In the genomic region with DNA sequence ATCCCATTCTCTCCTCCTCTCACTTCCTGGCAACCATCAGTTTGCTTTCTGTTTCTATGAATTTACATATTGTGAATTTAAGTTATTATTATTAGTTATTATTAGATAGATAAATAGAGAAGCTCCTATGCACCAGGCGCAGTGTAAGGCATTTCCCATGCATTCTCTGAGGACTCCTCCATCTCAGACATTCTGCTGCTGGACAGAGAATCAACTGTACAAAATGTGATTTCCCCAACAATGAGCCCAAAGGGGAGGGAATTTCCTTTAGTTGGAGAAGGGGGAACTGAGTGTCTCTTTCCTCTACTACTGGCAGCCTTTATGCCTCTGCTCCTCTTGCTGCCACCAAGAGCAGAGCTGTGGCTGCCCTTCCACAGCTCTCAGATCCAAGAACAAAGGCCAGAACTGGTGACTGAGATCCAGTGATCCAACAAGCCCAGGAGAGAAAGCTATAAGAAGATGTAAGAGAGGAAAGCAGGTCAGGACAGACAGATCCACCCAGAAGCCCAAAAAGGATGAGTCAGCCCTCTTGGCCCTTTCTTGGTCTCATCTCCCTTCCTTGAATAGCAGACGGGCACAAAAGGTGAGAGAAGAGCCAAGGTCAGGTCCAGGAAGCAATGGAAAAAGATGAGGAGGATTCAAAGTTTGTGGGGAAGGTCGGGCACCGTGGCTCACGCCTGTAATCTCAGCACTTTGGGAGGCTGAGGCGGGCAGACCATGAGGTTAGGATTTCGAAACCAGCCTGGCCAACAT, we compare ENCODE assay signal across 25 cellular contexts. TPM values are rescaled to one million over a fixed set of nuclear protein-coding genes. Genes with fewer than 3 reads are reported as not detected.
"Had no signal": no experiment of that assay in that cellular context is flagged by ENCODE, and none has a peak within 500 bp of the region (broad histone marks: within the 10 kb centered on the region; RNA-seq: fewer than 3 reads in every experiment).

No MANE protein-coding gene starts in this region.

- ATAC-seq: activated CD4-positive, alpha-beta T cell treated with anti-CD3 and anti-CD28 coated beads for 36 hours; activated CD8-positive, alpha-beta T cell treated with anti-CD3 and anti-CD28 coated beads for 36 hours; left lung; stimulated activated memory B cell treated with anti-CD40 and anti-IgM and Interleukin-4, amounts not matched to agents 10 μg/mL and 1 μg/mL and 100 μg/mL, for 72 hours; WTC11 had no signal

- H3K4me3 ChIP-seq: left lung, sigmoid colon, spleen, tibial nerve, uterus had no signal

- H3K27ac Mint-ChIP-seq: activated CD4-positive, alpha-beta T cell treated with anti-CD3 and anti-CD28 coated beads for 36 hours; activated CD8-positive, alpha-beta T cell treated with anti-CD3 and anti-CD28 coated beads for 36 hours; activated naive CD4-positive, alpha-beta T cell treated with anti-CD3 and anti-CD28 coated beads for 36 hours; activated T-cell treated with anti-CD3 and anti-CD28 coated beads, Interleukin-2, amount 50 U/mL, for 24 hours; nephron progenitor cell; stimulated activated memory B cell treated with anti-CD40 and anti-IgM and Interleukin-4, amounts not matched to agents 10 μg/mL and 1 μg/mL and 100 μg/mL, for 72 hours; T-helper 2 cell treated with Interferon-gamma antibody and Interleukin-4, amounts not matched to agents 5 μg/mL and 100 μg/mL, for 36 hours; WTC11 had no signal

- H3K27me3 ChIP-seq: tibial nerve, uterus had no signal

- H3K4me1 Mint-ChIP-seq: nephron progenitor cell, WTC11 had no signal

- H3K36me3 Mint-ChIP-seq: stimulated activated memory B cell treated with anti-CD40 and anti-IgM and Interleukin-4, amounts not matched to agents 10 μg/mL and 1 μg/mL and 100 μg/mL, for 72 hours had no signal

- H3K27ac ChIP-seq: left lung, sigmoid colon, spleen, tibial nerve, uterus had no signal

- H3K9me3 ChIP-seq: left lung, sigmoid colon, spleen, tibial nerve, uterus had no signal

- H3K36me3 ChIP-seq: left lung, sigmoid colon, spleen, tibial nerve, uterus had no signal

- H3K9me3 Mint-ChIP-seq: activated CD8-positive, alpha-beta T cell treated with anti-CD3 and anti-CD28 coated beads for 36 hours; activated naive CD4-positive, alpha-beta T cell treated with anti-CD3 and anti-CD28 coated beads for 36 hours; activated T-cell treated with anti-CD3 and anti-CD28 coated beads, Interleukin-2, amount 50 U/mL, for 24 hours; T-helper 2 cell treated with Interferon-gamma antibody and Interleukin-4, amounts not matched to agents 5 μg/mL and 100 μg/mL, for 36 hours had no signal

- DNase-seq: activated CD4-positive, alpha-beta T cell treated with anti-CD3 and anti-CD28 coated beads for 36 hours; activated CD8-positive, alpha-beta T cell treated with anti-CD3 and anti-CD28 coated beads for 36 hours; activated naive CD4-positive, alpha-beta T cell treated with anti-CD3 and anti-CD28 coated beads for 36 hours; activated T-cell treated with anti-CD3 and anti-CD28 coated beads, Interleukin-2, amount 50 U/mL, for 24 hours; aorta; cerebellar nuclear complex; effector CD4-positive, alpha-beta T cell; kidney; left lung; nephron progenitor cell; occipital lobe; posterior cingulate gyrus; sigmoid colon; spleen; stimulated activated CD4-positive, alpha-beta T cell treated with anti-CD3 and anti-CD28 coated beads, Interleukin-4, amount 100 ng/mL, for 4 hours; uterus had no signal

- H3K4me3 Mint-ChIP-seq: activated CD4-positive, alpha-beta T cell treated with anti-CD3 and anti-CD28 coated beads for 36 hours; activated CD8-positive, alpha-beta T cell treated with anti-CD3 and anti-CD28 coated beads for 36 hours; activated naive CD4-positive, alpha-beta T cell treated with anti-CD3 and anti-CD28 coated beads for 36 hours; activated T-cell treated with anti-CD3 and anti-CD28 coated beads, Interleukin-2, amount 50 U/mL, for 24 hours; nephron progenitor cell; stimulated activated memory B cell treated with anti-CD40 and anti-IgM and Interleukin-4, amounts not matched to agents 10 μg/mL and 1 μg/mL and 100 μg/mL, for 72 hours; T-helper 2 cell treated with Interferon-gamma antibody and Interleukin-4, amounts not matched to agents 5 μg/mL and 100 μg/mL, for 36 hours; WTC11 had no signal

- H3K4me1 ChIP-seq: left lung, sigmoid colon, spleen, tibial nerve, uterus had no signal

RNA-seq across cellular contexts. Expression of gene IVL, which starts 3.5 kb away (rescaled TPM):
- total RNA-seq: activated CD8-positive, alpha-beta T cell treated with anti-CD3 and anti-CD28 coated beads for 36 hours; activated naive CD4-positive, alpha-beta T cell treated with anti-CD3 and anti-CD28 coated beads for 36 hours; aorta; frontal cortex; kidney; lung microvascular endothelial cell; myocyte; occipital lobe; sigmoid colon; spleen; subcutaneous adipose tissue; tibial nerve; uterus; WTC11 had no signal

RNA-seq across cellular contexts. Expression of gene SMCP, which starts 26.7 kb away (rescaled TPM):
- total RNA-seq: activated CD4-positive, alpha-beta T cell treated with anti-CD3 and anti-CD28 coated beads for 36 hours; activated CD8-positive, alpha-beta T cell treated with anti-CD3 and anti-CD28 coated beads for 36 hours; activated naive CD4-positive, alpha-beta T cell treated with anti-CD3 and anti-CD28 coated beads for 36 hours; aorta; frontal cortex; kidney; left lung; lung microvascular endothelial cell; myocyte; occipital lobe; renal cortical epithelial cell; sigmoid colon; spleen; subcutaneous adipose tissue; tibial nerve; uterus; WTC11 had no signal
- polyA plus RNA-seq: aorta, sigmoid colon, spleen had no signal

RNA-seq across cellular contexts. Expression of gene SPRR5, which starts 42.1 kb away (rescaled TPM):
- total RNA-seq: activated CD4-positive, alpha-beta T cell treated with anti-CD3 and anti-CD28 coated beads for 36 hours; activated CD8-positive, alpha-beta T cell treated with anti-CD3 and anti-CD28 coated beads for 36 hours; activated naive CD4-positive, alpha-beta T cell treated with anti-CD3 and anti-CD28 coated beads for 36 hours; aorta; frontal cortex; kidney; left lung; lung microvascular endothelial cell; myocyte; occipital lobe; renal cortical epithelial cell; sigmoid colon; spleen; subcutaneous adipose tissue; tibial nerve; uterus; WTC11 had no signal
- polyA plus RNA-seq: aorta, sigmoid colon, spleen had no signal

RNA-seq across cellular contexts. Expression of gene LCE7A, which starts 45.1 kb away (rescaled TPM):
- total RNA-seq: activated CD4-positive, alpha-beta T cell treated with anti-CD3 and anti-CD28 coated beads for 36 hours; activated CD8-positive, alpha-beta T cell treated with anti-CD3 and anti-CD28 coated beads for 36 hours; activated naive CD4-positive, alpha-beta T cell treated with anti-CD3 and anti-CD28 coated beads for 36 hours; aorta; frontal cortex; kidney; left lung; lung microvascular endothelial cell; myocyte; occipital lobe; renal cortical epithelial cell; sigmoid colon; spleen; subcutaneous adipose tissue; tibial nerve; uterus; WTC11 had no signal
- polyA plus RNA-seq: aorta, sigmoid colon, spleen had no signal
